In genomic region chr5:80960531-80961375, GRCh38 we compare ENCODE assay signal across 8 cellular contexts. TPM values are rescaled to one million over a fixed set of nuclear protein-coding genes. Genes with fewer than 3 reads are reported as not detected.
DNase-seq lines count a peak whose midpoint lies in the region; ATAC-seq and TF ChIP-seq lines count a peak whose summit lies in the region.

No MANE protein-coding gene starts in this region.

- peaks cover 4% of the 10 kb centered on the region for H3K36me3 Mint-ChIP-seq in T-helper 1 cell treated with Interleukin-12 subunit alpha and Interleukin-12 subunit beta and Interleukin-4 antibody, amounts not matched to agents 30 μg/mL and 1 μg/mL, for 36 hours (ENCODE audit: low read depth)

- TF ChIP-seq CTCF in ascending aorta (IDR thresholded peaks at IDR 0.05), result peak in 1 of 3 experiments; percentile 11

- H3K4me1 Mint-ChIP-seq in T-helper 1 cell treated with Interleukin-12 subunit alpha and Interleukin-12 subunit beta and Interleukin-4 antibody, amounts not matched to agents 30 μg/mL and 1 μg/mL, for 36 hours (ENCODE audit: low read depth), result peaks cover 52% of the 10 kb centered on the region

- peak overlapping the region; percentile 57 to 81 for H3K4me3 ChIP-seq in ascending aorta
- peak overlapping the region; percentile 66 for H3K4me3 ChIP-seq in iPS-18a (ENCODE audit: low read length)
- peak overlapping the region; percentile 42 for H3K4me3 ChIP-seq in skeletal muscle cell (ENCODE audit: low read depth, low read length)

- peak; percentile 7 for DNase-seq in DMS 273 treated with DMSO at 0.1 percent for 48 hours (lab: John Stamatoyannopoulos, UW)
- no peak for DNase-seq in ascending aorta (ENCODE audit: low spot score in 2 of 2)
- no peak for DNase-seq in skeletal muscle cell (ENCODE audit: low read depth)
- DNase-seq in AML-193 (lab: John Stamatoyannopoulos, UW), result no peak

- H3K27me3 ChIP-seq in ascending aorta (no peaks in the 10 kb centered on the region), iPS-18a (ENCODE audit: control insufficient read depth, insufficient read depth, low read length) (peaks cover 48% of the 10 kb centered on the region)

- H3K4me1 ChIP-seq in ascending aorta, result no peaks in the 10 kb centered on the region
- H3K4me1 ChIP-seq in iPS-18a (ENCODE audit: control insufficient read depth, low read depth, low read length), result peaks cover 71% of the 10 kb centered on the region

- no peaks in the 10 kb centered on the region for H3K9me3 Mint-ChIP-seq in T-helper 1 cell treated with Interleukin-12 subunit alpha and Interleukin-12 subunit beta and Interleukin-4 antibody, amounts not matched to agents 30 μg/mL and 1 μg/mL, for 36 hours

- no peaks in the 10 kb centered on the region for H3K9me3 ChIP-seq in ascending aorta
- no peaks in the 10 kb centered on the region for H3K9me3 ChIP-seq in iPS-18a (ENCODE audit: control insufficient read depth, low read depth, low read length)

- no peak overlapping the region for H3K9ac ChIP-seq in iPS-18a (ENCODE audit: low read length)

- ATAC-seq in GM19351 (IDR thresholded peaks at IDR 0.05; ENCODE audit: unreplicated experiment), result no peak
- no peak for ATAC-seq in GM19023 (IDR thresholded peaks at IDR 0.05; ENCODE audit: unreplicated experiment)

- H3K36me3 ChIP-seq in ascending aorta (no peaks in the 10 kb centered on the region), iPS-18a (ENCODE audit: control insufficient read depth, low read depth, low read length) (no peaks in the 10 kb centered on the region)

- H3K27ac Mint-ChIP-seq in T-helper 1 cell treated with Interleukin-12 subunit alpha and Interleukin-12 subunit beta and Interleukin-4 antibody, amounts not matched to agents 30 μg/mL and 1 μg/mL, for 36 hours, result peak overlapping the region; percentile 79

- intact Hi-C loops in ascending aorta (cut with DNase I), result no loop called here

- peak overlapping the region; percentile 88 for H3K4me3 Mint-ChIP-seq in T-helper 1 cell treated with Interleukin-12 subunit alpha and Interleukin-12 subunit beta and Interleukin-4 antibody, amounts not matched to agents 30 μg/mL and 1 μg/mL, for 36 hours

- peak overlapping the region; percentile 43 to 72 for H3K27ac ChIP-seq in ascending aorta
- no peak overlapping the region for H3K27ac ChIP-seq in iPS-18a (ENCODE audit: low read length)

- peaks cover 17% of the 10 kb centered on the region for H3K27me3 Mint-ChIP-seq in T-helper 1 cell treated with Interleukin-12 subunit alpha and Interleukin-12 subunit beta and Interleukin-4 antibody, amounts not matched to agents 30 μg/mL and 1 μg/mL, for 36 hours (ENCODE audit: low read depth)

RNA-seq across cellular contexts. Expression of gene RASGRF2, which starts 0.6 kb away (rescaled TPM):
- total RNA-seq in ascending aorta, result 16.9 TPM
